In the genomic region with DNA sequence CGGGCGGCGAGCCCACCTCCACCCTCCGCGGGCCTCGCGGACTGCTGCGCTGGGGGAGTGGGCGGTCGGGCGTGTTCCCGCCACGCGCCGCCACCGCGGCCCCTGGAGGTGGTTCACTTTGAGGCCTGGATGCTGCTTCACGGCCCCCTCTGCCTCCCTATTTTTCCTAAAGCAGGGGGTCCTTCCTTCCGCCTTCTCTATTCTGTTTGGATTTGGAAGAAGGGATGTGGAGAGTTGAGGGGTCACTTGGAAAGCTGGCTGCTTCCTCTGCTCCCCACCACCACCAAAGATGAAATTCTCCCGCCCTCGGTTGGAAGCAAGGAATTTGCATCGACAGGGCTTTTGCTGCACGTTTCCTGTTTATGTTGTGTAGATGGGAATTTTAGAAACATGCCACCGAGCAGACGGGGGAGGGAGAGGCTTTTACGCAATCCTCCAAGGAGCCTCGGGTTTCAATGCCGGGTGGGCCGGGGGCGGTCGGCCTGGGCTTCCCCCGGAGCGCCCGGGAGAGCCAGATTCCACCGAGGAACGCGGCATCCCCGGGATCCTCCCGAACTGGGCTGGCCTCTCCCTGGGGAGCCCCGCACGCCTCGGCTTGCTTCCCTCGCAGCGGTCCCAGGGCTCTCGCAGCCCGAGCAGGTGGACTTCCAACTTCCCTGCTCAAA, we compare ENCODE assay signal across 8 cellular contexts. TPM values are rescaled to one million over a fixed set of nuclear protein-coding genes. Genes with fewer than 3 reads are reported as not detected.
DNase-seq lines count a peak whose midpoint lies in the region; ATAC-seq and TF ChIP-seq lines count a peak whose summit lies in the region.

No MANE protein-coding gene starts in this region.

- no peaks in the 10 kb centered on the region for H3K27me3 ChIP-seq in Panc1 (ENCODE audit: control insufficient read depth, insufficient read depth, low read length)
- no peaks in the 10 kb centered on the region for H3K27me3 ChIP-seq in dorsolateral prefrontal cortex
- peaks cover 20% of the 10 kb centered on the region for H3K27me3 ChIP-seq in thymus (ENCODE audit: control insufficient read depth, insufficient read depth)

- H3K9me3 ChIP-seq in Panc1 (ENCODE audit: control insufficient read depth, insufficient read depth, low read depth, low read length) (no peaks in the 10 kb centered on the region), thymus (ENCODE audit: control insufficient read depth) (no peaks in the 10 kb centered on the region)

- in situ Hi-C loops in Panc1 (cut with HindIII; ENCODE audit: low pct_unique_long_range_greater_than_20kb, low sequenced_read_pairs) = no loop called here

- CTCF ChIA-PET in Panc1 (lab: Charles Lee) = no interaction called here

- H3K4me1 ChIP-seq in Panc1 (ENCODE audit: control insufficient read depth, insufficient read depth, low read length) (peaks cover 46% of the 10 kb centered on the region), thymus (ENCODE audit: control insufficient read depth, insufficient read depth, low read length) (peaks cover 8% of the 10 kb centered on the region)

- peak overlapping the region; percentile 97 for H3K27ac ChIP-seq in Panc1 (ENCODE audit: low read length)
- H3K27ac ChIP-seq in dorsolateral prefrontal cortex = peak overlapping the region in 58 of 59 donors; percentile 4 to 97 (median 84)
- H3K27ac ChIP-seq in thymus (ENCODE audit: low read depth) = peak overlapping the region; percentile 88

- H3K36me3 ChIP-seq in Panc1 (ENCODE audit: control insufficient read depth, insufficient read depth, low read length) (no peaks in the 10 kb centered on the region; the same call in 1 of the 2 replicates), thymus (ENCODE audit: control insufficient read depth, insufficient read depth) (peaks cover 3% of the 10 kb centered on the region)

- intact Hi-C loops in Panc1 (cut with micrococcal nuclease; ENCODE audit: unreplicated experiment) (no loop called here), dorsolateral prefrontal cortex (cut with DNase I) (no loop called here), lower leg skin (cut with DNase I; ENCODE audit: low total_unique reads) (no loop called here)

- POLR2A ChIA-PET in Panc1 (lab: Charles Lee) = no interaction called here

- TF ChIP-seq POLR2A in lower leg skin (IDR thresholded peaks at IDR 0.05) = no peak

- DNase-seq in NCI-H748 (lab: John Stamatoyannopoulos, UW; ENCODE audit: unreplicated experiment) (peak; percentile 56), NCI-H748 treated with DMSO at 0.1 percent for 48 hours (lab: John Stamatoyannopoulos, UW) (no peak), Panc1 (ENCODE audit: low read depth, low spot score) (no peak), dorsolateral prefrontal cortex (peak in 7 of 10 donors; percentile 26 to 67 (median 47)), lower leg skin (ENCODE audit: low spot score in 2 of 2) (peak; percentile 60 to 91)

- BruUV-seq in Panc1 (replicated peaks; lab: Mats Ljungman, UMichigan) = TSS peak; percentile 81

- ATAC-seq in Panc1 (peak; percentile 36), HG02970 (IDR thresholded peaks at IDR 0.05; ENCODE audit: low FRiP score, unreplicated experiment) (no peak), GM19324 (IDR thresholded peaks at IDR 0.05; ENCODE audit: low FRiP score, unreplicated experiment) (no peak)

- 0 to 3% methylated on average over 24 to 29 of the region's 46 CpGs for WGBS in lower leg skin, 2 donors
- 2% methylated on average over 46 of the region's 46 CpGs for WGBS in thymus

- TF ChIP-seq CTCF in Panc1 (IDR thresholded peaks at IDR 0.05) (no peak), dorsolateral prefrontal cortex (IDR thresholded peaks at IDR 0.05 in 54 of 56, conservative IDR thresholded peaks at IDR 0.05 in 2 of 56; ENCODE audit: low read depth in 1 of 56, partially characterized antibody in 56 of 56) (peak in 5 of 56 donors; percentile 1 to 33 (median 20)), lower leg skin (IDR thresholded peaks at IDR 0.05) (no peak)

- H3K4me3 ChIP-seq in Panc1 (ENCODE audit: low read depth in 2 of 2, low read length in 2 of 2) (peak overlapping the region; percentile 67 to 74), dorsolateral prefrontal cortex (peak overlapping the region; percentile 41 to 100 (median 87)), lower leg skin (ENCODE audit: low read depth, poor library complexity, severe bottlenecking) (peak overlapping the region; percentile 91), thymus (ENCODE audit: low read length) (peak overlapping the region; percentile 96)

RNA-seq across cellular contexts. Expression of a gene that starts 0.4 kb away (rescaled TPM):
- 65.0 TPM for total RNA-seq in Panc1 (2021; ENCODE audit: unreplicated experiment)
- 30.9 TPM for polyA plus RNA-seq in Panc1 (2012; ENCODE audit: insufficient read length)
- 10 to 100 TPM; 38.0 to 99.1 (median 63.4) TPM for total RNA-seq in dorsolateral prefrontal cortex
- 10 to 100 TPM; 29.7 to 60.4 (median 36.0) TPM for total RNA-seq in lower leg skin
- polyA plus RNA-seq in thymus = 8.1 TPM

RNA-seq across cellular contexts. Expression of a gene that starts 10.5 kb away (rescaled TPM):
- 263 TPM for total RNA-seq in Panc1 (2021; ENCODE audit: unreplicated experiment)
- polyA plus RNA-seq in Panc1 (2012; ENCODE audit: insufficient read length) = 316 TPM
- total RNA-seq in dorsolateral prefrontal cortex = 100 to 1,000 TPM in 2 of 120 experiments, 10 to 100 TPM in 69, 1 to 10 TPM in 49; 1.8 to 125 (median 11.4) TPM
- 100 to 1,000 TPM; 117 to 406 (median 299) TPM for total RNA-seq in lower leg skin
- 37.4 TPM for polyA plus RNA-seq in thymus

Comparison
In these comparisons a context has a peak if more than half of its experiments do, and no peak if none do; other contexts are left out.
1. DNase-seq: peak in NCI-H748 (single experiment), dorsolateral prefrontal cortex (7 of 10) and lower leg skin (2 of 2); none in NCI-H748 treated with DMSO at 0.1 percent for 48 hours (single experiment) and Panc1 (single experiment).
2. Peak in every context shown above with its lines, with median percentiles within 50 percentile points of each other: H3K27ac ChIP-seq and H3K4me3 ChIP-seq.